Comparison of ENCODE assay signal across 12 cellular contexts in genomic region chr5:158881076-158881880, GRCh38.
DNase-seq lines count a peak whose midpoint lies in the region; ATAC-seq and FAIRE-seq lines count a peak whose summit lies in the region.
"Had no signal": no experiment of that assay in that cellular context is flagged by ENCODE, and none has a peak within 500 bp of the region (broad histone marks: within the 10 kb centered on the region; RNA-seq: fewer than 3 reads in every experiment).

No MANE protein-coding gene starts in this region.

- H3K27ac ChIP-seq in SJCRH30, result peak overlapping the region; percentile 72

- no peaks in the 10 kb centered on the region for H3K36me3 ChIP-seq in SJCRH30
- H3K36me3 ChIP-seq in MG63, result no peaks in the 10 kb centered on the region

- DNase-seq in D341Med (ENCODE audit: low spot score) (peak; percentile 23), GM19239 (ENCODE audit: insufficient read length, low spot score) (no peak), SJCRH30 (peak; percentile 26 to 63), left kidney (ENCODE audit: low read depth, low spot score) (peak; percentile 45), COR-L47 (lab: John Stamatoyannopoulos, UW) (no peak), MG63 (no peak)
- DNase-seq: activated gamma-delta T cell treated with Interleukin-2 at 50 U/mL for 16 hours; CD4-positive, alpha-beta memory T cell; kidney; NCI-H510A had no signal

- H3K4me1 ChIP-seq in SJCRH30, result peaks cover 12% of the 10 kb centered on the region; the same call in 1 of the 2 replicates

- H3K27me3 ChIP-seq in SJCRH30 (no peaks in the 10 kb centered on the region), MG63 (no peaks in the 10 kb centered on the region)

- peak overlapping the region; percentile 47 for H3K4me3 ChIP-seq in SJCRH30
- H3K4me3 ChIP-seq in MG63, result no peak overlapping the region

- ATAC-seq in GM18870 (IDR thresholded peaks at IDR 0.05; ENCODE audit: unreplicated experiment) (no peak), GM19035 (IDR thresholded peaks at IDR 0.05; ENCODE audit: unreplicated experiment) (no peak)

- no peaks in the 10 kb centered on the region for H3K9me3 ChIP-seq in SJCRH30 (replicated peaks)
- H3K9me3 ChIP-seq in MG63, result no peaks in the 10 kb centered on the region

- FAIRE-seq in GM19239 (lab: Jason Lieb, UNC), result peak; percentile 93
- FAIRE-seq: kidney had no signal

Comparison
In these comparisons a context has a peak if more than half of its experiments do, and no peak if none do; other contexts are left out.
1. DNase-seq: peak in D341Med (single experiment), SJCRH30 (2 of 2) and left kidney (single experiment); none in GM19239 (single experiment), COR-L47 (single experiment) and MG63 (single experiment).